In the genomic region with DNA sequence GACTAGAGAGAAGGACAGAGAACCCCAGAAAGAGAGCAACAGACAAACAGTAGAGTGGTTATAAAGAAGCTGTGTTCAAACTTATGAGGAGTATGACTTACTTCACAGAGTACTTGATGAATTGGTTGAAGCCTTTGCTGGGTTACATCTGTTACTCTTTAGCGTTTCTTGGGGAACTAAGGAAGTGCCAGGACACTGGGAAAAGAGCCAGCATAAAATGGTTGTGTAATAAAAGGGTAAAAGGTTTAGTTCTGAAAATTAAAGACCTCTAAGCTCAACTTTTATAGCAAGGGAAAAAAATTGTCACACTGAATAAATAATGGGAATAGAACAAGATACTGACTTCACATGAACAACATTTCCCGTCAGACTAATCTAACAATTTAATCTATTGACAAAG, we compare ENCODE assay signal across 17 cellular contexts. TPM values are rescaled to one million over a fixed set of nuclear protein-coding genes. Genes with fewer than 3 reads are reported as not detected.
A peak's percentile ranks its signal among the peaks of the same experiment; 100 is the strongest.
DNase-seq lines count a peak whose midpoint lies in the region; ATAC-seq and TF ChIP-seq lines count a peak whose summit lies in the region.
"Had no signal": no experiment of that assay in that cellular context is flagged by ENCODE, and none has a peak within 500 bp of the region (broad histone marks: within the 10 kb centered on the region; RNA-seq: fewer than 3 reads in every experiment).

No MANE protein-coding gene starts in this region.

- in situ Hi-C loops in brain microvascular endothelial cell (cut with HindIII; ENCODE audit: low pct_ligation_motif_present, low sequenced_read_pairs): loop anchor here (5.0 kb wide), 1 partner anchor 335 kb away; no protein-coding TSS in a partner anchor

- no peak for TF ChIP-seq CTCF in left ventricle myocardium inferior (IDR thresholded peaks at IDR 0.05; ENCODE audit: borderline replicate concordance)
- TF ChIP-seq CTCF in brain microvascular endothelial cell (IDR thresholded peaks at IDR 0.05; ENCODE audit: low read depth, low read length, missing control alignments): no peak

- H3K27ac ChIP-seq in left ventricle myocardium inferior (replicated peaks): peak overlapping the region; percentile 65
- H3K27ac ChIP-seq in subcutaneous abdominal adipose tissue (ENCODE audit: low read depth, low read length): peak overlapping the region; percentile 74
- no peak overlapping the region for H3K27ac ChIP-seq in brain microvascular endothelial cell
- H3K27ac ChIP-seq: ovary had no signal

- no peaks in the 10 kb centered on the region for H3K27me3 ChIP-seq in left ventricle myocardium inferior (ENCODE audit: low read depth)
- H3K27me3 ChIP-seq in subcutaneous abdominal adipose tissue (ENCODE audit: control insufficient read depth in 5 of 5, insufficient read depth in 4 of 5, low read length in 5 of 5): no peaks in the 10 kb centered on the region
- no peaks in the 10 kb centered on the region for H3K27me3 ChIP-seq in brain microvascular endothelial cell (replicated peaks)
- H3K27me3 ChIP-seq: ovary, tibial nerve had no signal

- H3K9me3 ChIP-seq in left ventricle myocardium inferior (replicated peaks) (no peaks in the 10 kb centered on the region), subcutaneous abdominal adipose tissue (ENCODE audit: control insufficient read depth in 5 of 5, low read length in 5 of 5) (no peaks in the 10 kb centered on the region)
- H3K9me3 ChIP-seq: ovary, tibial nerve had no signal

- peaks cover 9% of the 10 kb centered on the region for H3K27me3 Mint-ChIP-seq in activated T-cell treated with anti-CD3 and anti-CD28 coated beads, Interleukin-2, amount 50 U/mL, for 72 hours (ENCODE audit: low read depth)
- H3K27me3 Mint-ChIP-seq in activated T-cell treated with anti-CD3 and anti-CD28 coated beads, Interleukin-2, amount 50 U/mL, for 4 hours (ENCODE audit: low read depth): no peaks in the 10 kb centered on the region

- H3K4me3 Mint-ChIP-seq in activated T-cell treated with anti-CD3 and anti-CD28 coated beads, Interleukin-2, amount 50 U/mL, for 72 hours: no peak overlapping the region
- H3K4me3 Mint-ChIP-seq in activated T-cell treated with anti-CD3 and anti-CD28 coated beads, Interleukin-2, amount 50 U/mL, for 4 hours: no peak overlapping the region
- H3K4me3 Mint-ChIP-seq: activated B cell treated with CpG ODN at 0.5 μM for 24 hours, immature natural killer cell had no signal

- no peaks in the 10 kb centered on the region for H3K36me3 Mint-ChIP-seq in activated T-cell treated with anti-CD3 and anti-CD28 coated beads, Interleukin-2, amount 50 U/mL, for 72 hours (ENCODE audit: insufficient read depth in 2 of 2)
- no peaks in the 10 kb centered on the region for H3K36me3 Mint-ChIP-seq in activated T-cell treated with anti-CD3 and anti-CD28 coated beads, Interleukin-2, amount 50 U/mL, for 4 hours (ENCODE audit: insufficient read depth)
- H3K36me3 Mint-ChIP-seq: immature natural killer cell had no signal

- ATAC-seq in activated T-cell treated with anti-CD3 and anti-CD28 coated beads, Interleukin-2, amount 50 U/mL, for 72 hours (replicated peaks in 1 of 2): no peak
- ATAC-seq in activated T-cell treated with anti-CD3 and anti-CD28 coated beads, Interleukin-2, amount 50 U/mL, for 4 hours: no peak
- ATAC-seq in GM21423 (IDR thresholded peaks at IDR 0.05; ENCODE audit: unreplicated experiment) (no peak), GM18511 (IDR thresholded peaks at IDR 0.05; ENCODE audit: unreplicated experiment) (no peak)

- H3K4me1 Mint-ChIP-seq in activated T-cell treated with anti-CD3 and anti-CD28 coated beads, Interleukin-2, amount 50 U/mL, for 72 hours (ENCODE audit: low read depth): peaks cover 50% of the 10 kb centered on the region
- H3K4me1 Mint-ChIP-seq in activated T-cell treated with anti-CD3 and anti-CD28 coated beads, Interleukin-2, amount 50 U/mL, for 4 hours (ENCODE audit: low read depth): peaks cover 41% of the 10 kb centered on the region

- no peaks in the 10 kb centered on the region for H3K36me3 ChIP-seq in left ventricle myocardium inferior
- no peaks in the 10 kb centered on the region for H3K36me3 ChIP-seq in subcutaneous abdominal adipose tissue (ENCODE audit: control insufficient read depth in 5 of 5, insufficient read depth in 5 of 5, low read length in 5 of 5)
- H3K36me3 ChIP-seq in brain microvascular endothelial cell (replicated peaks): no peaks in the 10 kb centered on the region
- H3K36me3 ChIP-seq: ovary, tibial nerve had no signal

- peak overlapping the region in 1 of 5 donors; percentile 20 for H3K9ac ChIP-seq in subcutaneous abdominal adipose tissue (ENCODE audit: low read length in 5 of 5)

- H3K27ac Mint-ChIP-seq in activated T-cell treated with anti-CD3 and anti-CD28 coated beads, Interleukin-2, amount 50 U/mL, for 72 hours: peak overlapping the region; percentile 8
- H3K27ac Mint-ChIP-seq: activated B cell treated with CpG ODN at 0.5 μM for 24 hours had no signal

- no peak for DNase-seq in activated T-cell treated with anti-CD3 and anti-CD28 coated beads, Interleukin-2, amount 50 U/mL, for 72 hours
- DNase-seq in activated T-cell treated with anti-CD3 and anti-CD28 coated beads, Interleukin-2, amount 50 U/mL, for 4 hours: no peak
- DNase-seq in astrocyte of the hippocampus (ENCODE audit: low read depth, low spot score) (peak; percentile 37), left ventricle myocardium inferior (no peak), brain microvascular endothelial cell (no peak)
- DNase-seq: 8988T; activated B cell treated with CpG ODN at 0.5 μM for 24 hours; activated T-cell treated with anti-CD3 and anti-CD28 coated beads, Interleukin-2, amount 50 U/mL, for 48 hours; effector CD4-positive, alpha-beta T cell; immature natural killer cell; NCI-H345; ovary had no signal

- H3K9me3 Mint-ChIP-seq in activated T-cell treated with anti-CD3 and anti-CD28 coated beads, Interleukin-2, amount 50 U/mL, for 72 hours: no peaks in the 10 kb centered on the region
- no peaks in the 10 kb centered on the region for H3K9me3 Mint-ChIP-seq in activated T-cell treated with anti-CD3 and anti-CD28 coated beads, Interleukin-2, amount 50 U/mL, for 4 hours
- H3K9me3 Mint-ChIP-seq: activated B cell treated with CpG ODN at 0.5 μM for 24 hours, immature natural killer cell had no signal

- intact Hi-C loops in left ventricle myocardium inferior (cut with micrococcal nuclease): loop anchor here (5.0 kb wide), 1 partner anchor 335 kb away; no protein-coding TSS in a partner anchor

- H3K4me1 ChIP-seq in left ventricle myocardium inferior (peaks cover 41% of the 10 kb centered on the region), subcutaneous abdominal adipose tissue (ENCODE audit: control insufficient read depth in 5 of 5, insufficient read depth in 5 of 5, low read length in 5 of 5) (peaks cover 6 to 54% (median 51%) of the 10 kb centered on the region in 5 donors)

- no peak overlapping the region for H3K4me3 ChIP-seq in left ventricle myocardium inferior
- H3K4me3 ChIP-seq in subcutaneous abdominal adipose tissue (ENCODE audit: low read depth in 1 of 5, low read length in 5 of 5): no peak overlapping the region
- no peak overlapping the region for H3K4me3 ChIP-seq in brain microvascular endothelial cell (ENCODE audit: low read depth, low read length)
- H3K4me3 ChIP-seq: ovary, tibial nerve had no signal

RNA-seq across cellular contexts. Expression of gene STAT4, which starts 17.0 kb away (rescaled TPM):
- total RNA-seq in activated T-cell treated with anti-CD3 and anti-CD28 coated beads, Interleukin-2, amount 50 U/mL, for 72 hours: 100 to 1,000 TPM; 104 to 125 TPM
- total RNA-seq in activated T-cell treated with anti-CD3 and anti-CD28 coated beads, Interleukin-2, amount 50 U/mL, for 4 hours: 10 to 100 TPM; 46.0 to 71.7 (median 69.5) TPM
- 0.82 TPM for total RNA-seq in left ventricle myocardium inferior
- total RNA-seq: G401 had no signal

Comparison
In these comparisons a context has a peak if more than half of its experiments do, and no peak if none do; other contexts are left out.
1. RNA of gene STAT4, which starts 17.0 kb away (total RNA-seq): 104 to 125 TPM in activated T-cell treated with anti-CD3 and anti-CD28 coated beads, Interleukin-2, amount 50 U/mL, for 72 hours and 46.0 to 71.7 TPM in activated T-cell treated with anti-CD3 and anti-CD28 coated beads, Interleukin-2, amount 50 U/mL, for 4 hours; 0.82 TPM in left ventricle myocardium inferior (single experiment); every median in the first group is over 10 times any median in the second.